Comparison of ENCODE assay signal across 26 cellular contexts in genomic region chr12:109102491-109102890, GRCh38.
"Had no signal": no experiment of that assay in that cellular context is flagged by ENCODE, and none has a peak within 500 bp of the region (broad histone marks: within the 10 kb centered on the region; RNA-seq: fewer than 3 reads in every experiment).

No MANE protein-coding gene starts in this region.

- H3K4me3 Mint-ChIP-seq: activated CD8-positive, alpha-beta memory T cell treated with anti-CD3 and anti-CD28 coated beads, Interleukin-2, amount 10 ng/mL, durations not matched to agents 7 days and 5 days; activated naive CD4-positive, alpha-beta T cell treated with anti-CD3 and anti-CD28 coated beads, Interleukin-2, amount 50 U/mL, for 24 hours; activated T-cell treated with anti-CD3 and anti-CD28 coated beads, Interleukin-2, amount 50 U/mL, for 24 hours; activated T-helper 1 cell treated with anti-CD3 and anti-CD28 coated beads, Interleukin-12 subunit alpha, Interleukin-12 subunit beta, Interleukin-2, Interleukin-4 antibody, amounts not matched to agents 30 ng/mL and 10 ng/mL and 1 ng/mL, durations not matched to agents 14 hours and 24 hours and 36 hours; central memory CD8-positive, alpha-beta T cell; WTC11 had no signal

- H3K9me3 ChIP-seq: MG63, Peyer's patch, SJSA1 had no signal

- H3K27ac ChIP-seq: Peyer's patch, SJSA1 had no signal

- H3K27me3 Mint-ChIP-seq: activated CD8-positive, alpha-beta memory T cell treated with anti-CD3 and anti-CD28 coated beads, Interleukin-2, amount 10 ng/mL, durations not matched to agents 7 days and 5 days; activated naive CD4-positive, alpha-beta T cell treated with anti-CD3 and anti-CD28 coated beads, Interleukin-2, amount 50 U/mL, for 24 hours; activated T-cell treated with anti-CD3 and anti-CD28 coated beads, Interleukin-2, amount 50 U/mL, for 24 hours; central memory CD8-positive, alpha-beta T cell had no signal

- H3K9me3 Mint-ChIP-seq: activated naive CD4-positive, alpha-beta T cell treated with anti-CD3 and anti-CD28 coated beads, Interleukin-2, amount 50 U/mL, for 24 hours; activated T-cell treated with anti-CD3 and anti-CD28 coated beads, Interleukin-2, amount 50 U/mL, for 24 hours; activated T-helper 1 cell treated with anti-CD3 and anti-CD28 coated beads, Interleukin-12 subunit alpha, Interleukin-12 subunit beta, Interleukin-2, Interleukin-4 antibody, amounts not matched to agents 30 ng/mL and 10 ng/mL and 1 ng/mL, durations not matched to agents 14 hours and 24 hours and 36 hours; brain; central memory CD8-positive, alpha-beta T cell; WTC11 had no signal

- ATAC-seq: activated CD8-positive, alpha-beta memory T cell treated with anti-CD3 and anti-CD28 coated beads, Interleukin-2, amount 10 ng/mL, durations not matched to agents 7 days and 5 days; SK-N-SH treated with all-trans-retinoic acid at 6 μM for 48 hours; WTC11 had no signal

- H3K27ac Mint-ChIP-seq: activated CD8-positive, alpha-beta memory T cell treated with anti-CD3 and anti-CD28 coated beads, Interleukin-2, amount 10 ng/mL, durations not matched to agents 7 days and 5 days; activated naive CD4-positive, alpha-beta T cell treated with anti-CD3 and anti-CD28 coated beads, Interleukin-2, amount 50 U/mL, for 24 hours; activated T-cell treated with anti-CD3 and anti-CD28 coated beads, Interleukin-2, amount 50 U/mL, for 24 hours; activated T-helper 1 cell treated with anti-CD3 and anti-CD28 coated beads, Interleukin-12 subunit alpha, Interleukin-12 subunit beta, Interleukin-2, Interleukin-4 antibody, amounts not matched to agents 30 ng/mL and 10 ng/mL and 1 ng/mL, durations not matched to agents 14 hours and 24 hours and 36 hours; WTC11 had no signal

- H3K27me3 ChIP-seq: MG63, Peyer's patch, SJSA1 had no signal

- DNase-seq: activated CD4-positive, alpha-beta T cell treated with anti-CD3 and anti-CD28 coated beads for 48 hours; activated CD4-positive, alpha-beta T cell treated with anti-CD3 and anti-CD28 coated beads, Interleukin-2, amount 50 U/mL, for 4 hours; activated CD4-positive, CD25-positive, alpha-beta regulatory T cell treated with anti-CD3 and anti-CD28 coated beads, Interleukin-2, amount 50 U/mL, for 72 hours; activated CD8-positive, alpha-beta memory T cell treated with anti-CD3 and anti-CD28 coated beads, Interleukin-2, amount 10 ng/mL, durations not matched to agents 7 days and 5 days; activated effector memory CD4-positive, alpha-beta T cell treated with Interleukin-2 at 50 U/mL for 16 hours; activated naive CD4-positive, alpha-beta T cell; activated T-cell treated with anti-CD3 and anti-CD28 coated beads, Interleukin-2, amount 50 U/mL, for 24 hours; MV-4-11; NCI-H1092 treated with DMSO at 0.1 percent for 48 hours; NCI-H1417 treated with DMSO at 0.1 percent for 48 hours; NCI-H1694 treated with DMSO at 0.1 percent for 48 hours; NCI-H2029 treated with DMSO at 0.1 percent for 48 hours; NCI-H345; NCI-H510A; NCI-H526 treated with DMSO at 0.1 percent for 48 hours; Peyer's patch; SHP77; SW 1271 had no signal

- H3K4me3 ChIP-seq: MG63, Peyer's patch, SJSA1 had no signal
